In genomic region chr19:18670313-18670712, GRCh38 we compare ENCODE assay signal across 23 cellular contexts. TPM values are rescaled to one million over a fixed set of nuclear protein-coding genes. Genes with fewer than 3 reads are reported as not detected.
"Had no signal": no experiment of that assay in that cellular context is flagged by ENCODE, and none has a peak within 500 bp of the region (broad histone marks: within the 10 kb centered on the region; RNA-seq: fewer than 3 reads in every experiment).

No MANE protein-coding gene starts in this region.

- DNase-seq: activated CD4-positive, alpha-beta T cell treated with anti-CD3 and anti-CD28 coated beads, Interleukin-2, amount 50 U/mL, for 4 hours; activated CD8-positive, alpha-beta memory T cell treated with anti-CD3 and anti-CD28 coated beads, Interleukin-2, amount 50 U/mL, for 48 hours; activated naive CD4-positive, alpha-beta T cell; activated naive CD8-positive, alpha-beta T cell treated with anti-CD3 and anti-CD28 coated beads for 36 hours; activated T-cell treated with anti-CD3 and anti-CD28 coated beads, Interleukin-2, amount 50 U/mL, for 4 hours; foreskin melanocyte; head of caudate nucleus; islet precursor cell; left cardiac atrium; right lobe of liver; small intestine; stimulated activated CD4-positive, alpha-beta T cell treated with anti-CD3 and anti-CD28 coated beads, Interleukin-2, amount 100 ng/mL, for 24 hours; stimulated activated naive CD8-positive, alpha-beta T cell treated with anti-CD3 and anti-CD28 coated beads, Interleukin-15, amount 100 ng/mL, for 72 hours; T-cell; transverse colon had no signal

- H3K4me3 Mint-ChIP-seq: activated naive CD8-positive, alpha-beta T cell treated with anti-CD3 and anti-CD28 coated beads for 36 hours; activated T-cell treated with anti-CD3 and anti-CD28 coated beads, Interleukin-2, amount 50 U/mL, for 4 hours; memory B cell; stimulated activated effector memory CD8-positive, alpha-beta T cell treated with anti-CD3 and anti-CD28 coated beads, Interleukin-12 subunit alpha, Interleukin-12 subunit beta, amount 100 ng/mL, for 72 hours; stimulated activated naive CD8-positive, alpha-beta T cell treated with anti-CD3 and anti-CD28 coated beads, Interleukin-15, amount 100 ng/mL, for 72 hours; T-cell had no signal

- H3K9me3 Mint-ChIP-seq: activated naive CD8-positive, alpha-beta T cell treated with anti-CD3 and anti-CD28 coated beads for 36 hours; activated T-cell treated with anti-CD3 and anti-CD28 coated beads, Interleukin-2, amount 50 U/mL, for 4 hours; activated T-helper 2 cell treated with anti-CD3 and anti-CD28 coated beads, Interferon-gamma antibody, Interleukin-2, Interleukin-4, amounts not matched to agents 10 μg/mL and 5 μg/mL and 100 μg/mL, durations not matched to agents 14 hours and 24 hours and 36 hours; memory B cell; stimulated activated effector memory CD8-positive, alpha-beta T cell treated with anti-CD3 and anti-CD28 coated beads, Interleukin-12 subunit alpha, Interleukin-12 subunit beta, amount 100 ng/mL, for 72 hours; stimulated activated naive CD8-positive, alpha-beta T cell treated with anti-CD3 and anti-CD28 coated beads, Interleukin-15, amount 100 ng/mL, for 72 hours; T-cell had no signal

- H3K27ac Mint-ChIP-seq: activated naive CD8-positive, alpha-beta T cell treated with anti-CD3 and anti-CD28 coated beads for 36 hours; activated T-helper 2 cell treated with anti-CD3 and anti-CD28 coated beads, Interferon-gamma antibody, Interleukin-2, Interleukin-4, amounts not matched to agents 10 μg/mL and 5 μg/mL and 100 μg/mL, durations not matched to agents 14 hours and 24 hours and 36 hours; memory B cell; stimulated activated effector memory CD8-positive, alpha-beta T cell treated with anti-CD3 and anti-CD28 coated beads, Interleukin-12 subunit alpha, Interleukin-12 subunit beta, amount 100 ng/mL, for 72 hours; T-cell had no signal

- H3K27me3 Mint-ChIP-seq: activated naive CD8-positive, alpha-beta T cell treated with anti-CD3 and anti-CD28 coated beads for 36 hours; memory B cell; stimulated activated naive CD8-positive, alpha-beta T cell treated with anti-CD3 and anti-CD28 coated beads, Interleukin-15, amount 100 ng/mL, for 72 hours; T-cell had no signal

- H3K4me1 ChIP-seq: breast epithelium, right lobe of liver had no signal

- ATAC-seq: activated T-cell treated with anti-CD3 and anti-CD28 coated beads, Interleukin-2, amount 50 U/mL, for 4 hours; left cardiac atrium; right lobe of liver; stimulated activated effector memory CD8-positive, alpha-beta T cell treated with anti-CD3 and anti-CD28 coated beads, Interleukin-12 subunit alpha, Interleukin-12 subunit beta, amount 100 ng/mL, for 72 hours; stimulated activated naive CD8-positive, alpha-beta T cell treated with anti-CD3 and anti-CD28 coated beads, Interleukin-15, amount 100 ng/mL, for 72 hours; T-cell had no signal

- H3K27ac ChIP-seq: parathyroid adenoma, right lobe of liver, suprapubic skin, transverse colon had no signal

- H3K4me1 Mint-ChIP-seq: activated naive CD8-positive, alpha-beta T cell treated with anti-CD3 and anti-CD28 coated beads for 36 hours; memory B cell; stimulated activated effector memory CD8-positive, alpha-beta T cell treated with anti-CD3 and anti-CD28 coated beads, Interleukin-12 subunit alpha, Interleukin-12 subunit beta, amount 100 ng/mL, for 72 hours; T-cell had no signal

- H3K36me3 Mint-ChIP-seq: activated naive CD8-positive, alpha-beta T cell treated with anti-CD3 and anti-CD28 coated beads for 36 hours had no signal

- H3K27me3 ChIP-seq: breast epithelium, right lobe of liver, suprapubic skin, transverse colon had no signal

RNA-seq across cellular contexts. Expression of gene TMEM59L, which starts 57.6 kb away (rescaled TPM):
- total RNA-seq: activated CD8-positive, alpha-beta memory T cell treated with anti-CD3 and anti-CD28 coated beads for 36 hours; activated naive CD8-positive, alpha-beta T cell treated with anti-CD3 and anti-CD28 coated beads for 36 hours; activated T-cell treated with anti-CD3 and anti-CD28 coated beads, Interleukin-2, amount 50 U/mL, for 4 hours; activated T-helper 2 cell treated with anti-CD3 and anti-CD28 coated beads, Interferon-gamma antibody, Interleukin-2, Interleukin-4, amounts not matched to agents 10 μg/mL and 5 μg/mL and 100 μg/mL, durations not matched to agents 14 hours and 24 hours and 36 hours; mononuclear cell had no signal
